ENCODE assay signal across 32 cellular contexts in the genomic region with DNA sequence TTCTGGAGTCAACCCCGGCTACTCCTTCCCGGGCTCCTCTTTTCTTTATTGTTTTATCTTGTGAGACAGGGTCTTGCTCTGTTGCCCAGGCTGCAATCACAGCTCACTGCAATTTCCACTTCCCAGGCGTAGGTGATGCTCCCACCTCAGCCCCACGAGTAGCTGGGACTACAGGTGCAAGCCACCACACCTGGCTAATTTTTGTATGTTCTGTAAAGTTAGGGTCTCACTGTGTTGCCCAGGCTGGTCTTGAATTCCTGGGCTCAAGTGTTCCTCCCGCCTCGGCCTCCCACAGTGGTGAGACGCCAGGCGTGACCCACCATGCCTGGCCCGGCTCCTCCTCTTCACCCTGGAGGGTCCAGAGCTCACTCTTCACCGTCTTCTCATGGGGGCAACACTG.
"Had no signal": no experiment of that assay in that cellular context is flagged by ENCODE, and none has a peak within 500 bp of the region (broad histone marks: within the 10 kb centered on the region; RNA-seq: fewer than 3 reads in every experiment).

No MANE protein-coding gene starts in this region.

- H3K9me3 ChIP-seq: esophagus muscularis mucosa, gastrocnemius medialis, heart left ventricle had no signal

- H3K4me3 ChIP-seq: coronary artery, dorsolateral prefrontal cortex, esophagus muscularis mucosa, gastrocnemius medialis, heart left ventricle had no signal

- H3K4me3 Mint-ChIP-seq: activated B cell treated with CpG ODN at 0.5 μM for 24 hours; activated CD4-positive, alpha-beta memory T cell treated with anti-CD3 and anti-CD28 coated beads, Interleukin-2, amount 10 ng/mL, durations not matched to agents 7 days and 5 days; activated CD4-positive, alpha-beta T cell treated with anti-CD3 and anti-CD28 coated beads, Interleukin-2, amount 10 ng/mL, durations not matched to agents 24 days and 14 days; activated naive CD4-positive, alpha-beta T cell treated with anti-CD3 and anti-CD28 coated beads, Interleukin-2, amount 10 ng/mL, durations not matched to agents 7 days and 5 days; activated naive CD8-positive, alpha-beta T cell; activated T-cell treated with anti-CD3 and anti-CD28 coated beads, Interleukin-2, amount 50 U/mL, for 24 hours; activated T-cell treated with anti-CD3 and anti-CD28 coated beads, Interleukin-2, amount 50 U/mL, for 72 hours; central memory CD8-positive, alpha-beta T cell; dendritic cell treated with granulocyte-macrophage colony-stimulating factor and Interleukin-4, amounts not matched to agents 40 ng/mL and 50 ng/mL, for 4 days; effector memory CD8-positive, alpha-beta T cell had no signal

- H3K27ac Mint-ChIP-seq: activated B cell treated with CpG ODN at 0.5 μM for 24 hours; activated CD4-positive, alpha-beta memory T cell treated with anti-CD3 and anti-CD28 coated beads, Interleukin-2, amount 10 ng/mL, durations not matched to agents 7 days and 5 days; activated CD4-positive, alpha-beta T cell treated with anti-CD3 and anti-CD28 coated beads, Interleukin-2, amount 10 ng/mL, durations not matched to agents 24 days and 14 days; activated naive CD4-positive, alpha-beta T cell treated with anti-CD3 and anti-CD28 coated beads, Interleukin-2, amount 10 ng/mL, durations not matched to agents 7 days and 5 days; activated naive CD8-positive, alpha-beta T cell; activated T-cell treated with anti-CD3 and anti-CD28 coated beads, Interleukin-2, amount 50 U/mL, for 24 hours; activated T-cell treated with anti-CD3 and anti-CD28 coated beads, Interleukin-2, amount 50 U/mL, for 72 hours; dendritic cell treated with granulocyte-macrophage colony-stimulating factor and Interleukin-4, amounts not matched to agents 40 ng/mL and 50 ng/mL, for 4 days had no signal

- H3K9me3 Mint-ChIP-seq: activated B cell treated with CpG ODN at 0.5 μM for 24 hours; activated CD4-positive, alpha-beta memory T cell treated with anti-CD3 and anti-CD28 coated beads, Interleukin-2, amount 10 ng/mL, durations not matched to agents 7 days and 5 days; activated CD4-positive, alpha-beta T cell treated with anti-CD3 and anti-CD28 coated beads, Interleukin-2, amount 10 ng/mL, durations not matched to agents 24 days and 14 days; activated naive CD4-positive, alpha-beta T cell treated with anti-CD3 and anti-CD28 coated beads, Interleukin-2, amount 10 ng/mL, durations not matched to agents 7 days and 5 days; activated T-cell treated with anti-CD3 and anti-CD28 coated beads, Interleukin-2, amount 50 U/mL, for 24 hours; activated T-cell treated with anti-CD3 and anti-CD28 coated beads, Interleukin-2, amount 50 U/mL, for 72 hours; central memory CD8-positive, alpha-beta T cell; dendritic cell treated with granulocyte-macrophage colony-stimulating factor and Interleukin-4, amounts not matched to agents 40 ng/mL and 50 ng/mL, for 4 days; effector memory CD8-positive, alpha-beta T cell had no signal

- H3K27me3 Mint-ChIP-seq: activated B cell treated with CpG ODN at 0.5 μM for 24 hours had no signal

- H3K4me1 ChIP-seq: gastrocnemius medialis had no signal

- H3K4me1 Mint-ChIP-seq: activated CD4-positive, alpha-beta memory T cell treated with anti-CD3 and anti-CD28 coated beads, Interleukin-2, amount 10 ng/mL, durations not matched to agents 7 days and 5 days; activated naive CD4-positive, alpha-beta T cell treated with anti-CD3 and anti-CD28 coated beads, Interleukin-2, amount 10 ng/mL, durations not matched to agents 7 days and 5 days; central memory CD8-positive, alpha-beta T cell had no signal

- H3K36me3 Mint-ChIP-seq: activated naive CD4-positive, alpha-beta T cell treated with anti-CD3 and anti-CD28 coated beads, Interleukin-2, amount 10 ng/mL, durations not matched to agents 7 days and 5 days; activated naive CD8-positive, alpha-beta T cell had no signal

- H3K27me3 ChIP-seq: brain microvascular endothelial cell, dorsolateral prefrontal cortex, heart left ventricle had no signal

- FAIRE-seq: astrocyte, TTC549 had no signal

- H3K27ac ChIP-seq: brain microvascular endothelial cell, coronary artery, dorsolateral prefrontal cortex, esophagus muscularis mucosa, foreskin keratinocyte, gastrocnemius medialis, heart left ventricle, VCaP had no signal

- DNase-seq: activated B cell treated with CpG ODN at 0.5 μM for 24 hours; activated CD4-positive, alpha-beta memory T cell treated with anti-CD3 and anti-CD28 coated beads, Interleukin-2, amount 10 ng/mL, durations not matched to agents 7 days and 5 days; activated CD4-positive, alpha-beta T cell treated with anti-CD3 and anti-CD28 coated beads, Interleukin-2, amount 10 ng/mL, durations not matched to agents 24 days and 14 days; activated CD4-positive, alpha-beta T cell treated with anti-CD3 and anti-CD28 coated beads, Interleukin-2, amount 50 U/mL, for 4 hours; activated CD8-positive, alpha-beta memory T cell treated with anti-CD3 and anti-CD28 coated beads, Interleukin-2, amount 50 U/mL, for 48 hours; activated gamma-delta T cell; activated naive CD4-positive, alpha-beta T cell; activated naive CD4-positive, alpha-beta T cell treated with anti-CD3 and anti-CD28 coated beads, Interleukin-2, amount 10 ng/mL, durations not matched to agents 7 days and 5 days; activated T-cell treated with anti-CD3 and anti-CD28 coated beads for 4 hours; activated T-cell treated with anti-CD3 and anti-CD28 coated beads, Interleukin-2, amount 50 U/mL, for 24 hours; activated T-cell treated with anti-CD3 and anti-CD28 coated beads, Interleukin-2, amount 50 U/mL, for 72 hours; amniotic stem cell; anterior cingulate cortex; brain microvascular endothelial cell; dorsolateral prefrontal cortex; effector CD4-positive, alpha-beta T cell; effector memory CD8-positive, alpha-beta T cell; erythroblast; foreskin keratinocyte; gastrocnemius medialis; glutamatergic neuron; heart left ventricle; T-helper 2 cell had no signal

- H3K36me3 ChIP-seq: brain microvascular endothelial cell, esophagus muscularis mucosa, gastrocnemius medialis, heart left ventricle had no signal

- ATAC-seq: activated CD4-positive, CD25-positive, alpha-beta regulatory T cell treated with anti-CD3 and anti-CD28 coated beads, Interleukin-2, amount 50 U/mL, for 24 hours; activated T-cell treated with anti-CD3 and anti-CD28 coated beads, Interleukin-2, amount 50 U/mL, for 72 hours; effector memory CD8-positive, alpha-beta T cell; foreskin keratinocyte; gastrocnemius medialis; heart left ventricle had no signal
